Comparison of ENCODE assay signal across 16 cellular contexts in the genomic region with DNA sequence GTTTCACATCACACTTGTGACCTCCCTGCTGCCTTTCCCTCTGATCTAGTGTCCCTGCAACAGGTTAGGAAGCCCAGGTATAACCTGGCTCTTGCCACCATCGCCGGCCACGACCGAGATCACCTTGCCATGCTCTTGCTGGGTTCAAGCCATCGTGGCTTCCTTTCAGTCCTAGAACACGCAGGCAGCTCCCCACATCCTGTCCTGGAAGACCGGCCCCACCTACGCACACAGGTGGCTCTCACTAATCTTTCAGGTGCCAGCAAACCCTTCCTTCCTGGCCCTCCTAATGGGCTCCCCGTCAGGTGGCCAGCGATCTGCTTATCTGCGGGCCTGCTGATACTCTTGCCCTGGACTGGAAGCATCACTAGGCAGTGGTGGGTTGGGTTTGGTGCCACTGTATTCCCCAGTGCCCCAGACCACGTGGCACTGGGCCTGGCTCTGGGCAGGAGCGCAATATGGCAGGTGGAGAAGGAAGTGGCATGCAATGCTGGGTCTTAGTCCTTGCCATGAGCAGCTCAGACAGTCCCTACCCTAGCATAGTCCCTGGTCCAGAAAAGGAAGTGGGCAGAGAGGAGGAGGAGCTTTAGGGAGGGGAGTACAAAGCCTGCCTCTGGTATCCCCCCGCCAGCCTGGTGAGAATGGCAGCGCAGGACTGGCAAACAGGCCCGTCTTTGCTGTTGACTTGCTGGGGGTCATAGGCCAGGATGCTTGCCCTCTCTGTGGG. TPM values are rescaled to one million over a fixed set of nuclear protein-coding genes. Genes with fewer than 3 reads are reported as not detected.
DNase-seq lines count a peak whose midpoint lies in the region; ATAC-seq and TF ChIP-seq lines count a peak whose summit lies in the region.
"Had no signal": no experiment of that assay in that cellular context is flagged by ENCODE, and none has a peak within 500 bp of the region (broad histone marks: within the 10 kb centered on the region; RNA-seq: fewer than 3 reads in every experiment).

No MANE protein-coding gene starts in this region.

- TF ChIP-seq CTCF in RWPE1 (conservative IDR thresholded peaks at IDR 0.05; ENCODE audit: low read depth) (no peak), ascending aorta (IDR thresholded peaks at IDR 0.05) (no peak)

- H3K36me3 Mint-ChIP-seq in activated naive CD4-positive, alpha-beta T cell treated with anti-CD3 and anti-CD28 coated beads, Interleukin-2, amount 10 ng/mL, durations not matched to agents 7 days and 5 days = no peaks in the 10 kb centered on the region
- H3K36me3 Mint-ChIP-seq in effector memory CD8-positive, alpha-beta T cell (ENCODE audit: insufficient read depth) = no peaks in the 10 kb centered on the region

- POLR2A ChIA-PET in RWPE1 (lab: Yijun Ruan, JAX; ENCODE audit: low non-redundant PET) = no interaction called here

- no peak overlapping the region for H3K4me3 ChIP-seq in ascending aorta
- H3K4me3 ChIP-seq: adrenal gland, tibial artery had no signal

- peak; percentile 21 for ATAC-seq in effector memory CD8-positive, alpha-beta T cell (replicated peaks)
- peak; percentile 41 for ATAC-seq in stimulated activated naive CD8-positive, alpha-beta T cell treated with anti-CD3 and anti-CD28 coated beads, Interleukin-15, amount 100 ng/mL, for 72 hours
- no peak for ATAC-seq in GM19023 (IDR thresholded peaks at IDR 0.05; ENCODE audit: unreplicated experiment)

- peak overlapping the region; percentile 76 for H3K27ac Mint-ChIP-seq in activated naive CD4-positive, alpha-beta T cell treated with anti-CD3 and anti-CD28 coated beads, Interleukin-2, amount 10 ng/mL, durations not matched to agents 7 days and 5 days
- peak overlapping the region; percentile 82 to 88 for H3K27ac Mint-ChIP-seq in effector memory CD8-positive, alpha-beta T cell
- peak overlapping the region; percentile 69 to 94 for H3K27ac Mint-ChIP-seq in stimulated activated naive CD8-positive, alpha-beta T cell treated with anti-CD3 and anti-CD28 coated beads, Interleukin-15, amount 100 ng/mL, for 72 hours

- H3K4me1 ChIP-seq in ascending aorta = no peaks in the 10 kb centered on the region

- CTCF ChIA-PET in activated naive CD4-positive, alpha-beta T cell treated with anti-CD3 and anti-CD28 coated beads, Interleukin-2, amount 10 ng/mL, durations not matched to agents 7 days and 5 days (lab: Charles Lee) = interaction anchor here (1.8 kb wide), 1 partner anchor 83 kb away, joined by 9 read pairs; no protein-coding TSS in a partner anchor
- CTCF ChIA-PET in RWPE1 (lab: Yijun Ruan, JAX) = no interaction called here

- no peaks in the 10 kb centered on the region for H3K27me3 Mint-ChIP-seq in activated naive CD4-positive, alpha-beta T cell treated with anti-CD3 and anti-CD28 coated beads, Interleukin-2, amount 10 ng/mL, durations not matched to agents 7 days and 5 days
- no peaks in the 10 kb centered on the region for H3K27me3 Mint-ChIP-seq in effector memory CD8-positive, alpha-beta T cell
- no peaks in the 10 kb centered on the region for H3K27me3 Mint-ChIP-seq in stimulated activated naive CD8-positive, alpha-beta T cell treated with anti-CD3 and anti-CD28 coated beads, Interleukin-15, amount 100 ng/mL, for 72 hours

- H3K9me3 ChIP-seq in ascending aorta = no peaks in the 10 kb centered on the region
- H3K9me3 ChIP-seq: adrenal gland, BE2C, tibial artery had no signal

- H3K27me3 ChIP-seq in ascending aorta = no peaks in the 10 kb centered on the region
- H3K27me3 ChIP-seq: adrenal gland, BE2C, tibial artery had no signal

- H3K4me3 Mint-ChIP-seq in activated naive CD4-positive, alpha-beta T cell treated with anti-CD3 and anti-CD28 coated beads, Interleukin-2, amount 10 ng/mL, durations not matched to agents 7 days and 5 days = peak overlapping the region; percentile 16
- H3K4me3 Mint-ChIP-seq in effector memory CD8-positive, alpha-beta T cell = peak overlapping the region; percentile 71 to 75
- H3K4me3 Mint-ChIP-seq in stimulated activated naive CD8-positive, alpha-beta T cell treated with anti-CD3 and anti-CD28 coated beads, Interleukin-15, amount 100 ng/mL, for 72 hours = peak overlapping the region; percentile 78 to 79

- H3K27ac ChIP-seq in RWPE1 = peak overlapping the region; percentile 31
- no peak overlapping the region for H3K27ac ChIP-seq in ascending aorta
- H3K27ac ChIP-seq: tibial artery, VCaP had no signal

- H3K4me1 Mint-ChIP-seq in activated naive CD4-positive, alpha-beta T cell treated with anti-CD3 and anti-CD28 coated beads, Interleukin-2, amount 10 ng/mL, durations not matched to agents 7 days and 5 days = peaks cover 36% of the 10 kb centered on the region
- peaks cover 43 to 62% of the 10 kb centered on the region in 2 donors for H3K4me1 Mint-ChIP-seq in effector memory CD8-positive, alpha-beta T cell (ENCODE audit: low read depth in 2 of 2)
- peaks cover 75% of the 10 kb centered on the region for H3K4me1 Mint-ChIP-seq in stimulated activated naive CD8-positive, alpha-beta T cell treated with anti-CD3 and anti-CD28 coated beads, Interleukin-15, amount 100 ng/mL, for 72 hours

- H3K9me3 Mint-ChIP-seq in activated naive CD4-positive, alpha-beta T cell treated with anti-CD3 and anti-CD28 coated beads, Interleukin-2, amount 10 ng/mL, durations not matched to agents 7 days and 5 days = no peaks in the 10 kb centered on the region
- no peaks in the 10 kb centered on the region for H3K9me3 Mint-ChIP-seq in effector memory CD8-positive, alpha-beta T cell
- no peaks in the 10 kb centered on the region for H3K9me3 Mint-ChIP-seq in stimulated activated naive CD8-positive, alpha-beta T cell treated with anti-CD3 and anti-CD28 coated beads, Interleukin-15, amount 100 ng/mL, for 72 hours

- intact Hi-C loops in ascending aorta (cut with DNase I) = no loop called here

- DNase-seq in activated naive CD4-positive, alpha-beta T cell treated with anti-CD3 and anti-CD28 coated beads, Interleukin-2, amount 10 ng/mL, durations not matched to agents 7 days and 5 days = peak; percentile 38
- no peak for DNase-seq in activated naive CD4-positive, alpha-beta T cell (lab: John Stamatoyannopoulos, UW)
- no peak for DNase-seq in RWPE1 (ENCODE audit: low spot score)
- DNase-seq in effector memory CD8-positive, alpha-beta T cell = no peak
- DNase-seq in stimulated activated naive CD8-positive, alpha-beta T cell treated with anti-CD3 and anti-CD28 coated beads, Interleukin-15, amount 100 ng/mL, for 72 hours = peak in 1 of 2 donors; percentile 32
- no peak for DNase-seq in ascending aorta (ENCODE audit: low spot score in 2 of 2)
- DNase-seq in HUDEP-2 (lab: John Stamatoyannopoulos, UW; ENCODE audit: unreplicated experiment in 76 of 76) = no peak
- DNase-seq: adrenal gland; BE2C; effector memory CD4-positive, alpha-beta T cell; GOT3; mesendoderm; NCI-H2171 treated with DMSO at 0.1 percent for 48 hours; tibial artery had no signal

- no peaks in the 10 kb centered on the region for H3K36me3 ChIP-seq in ascending aorta
- H3K36me3 ChIP-seq: adrenal gland, tibial artery had no signal

RNA-seq across cellular contexts. Expression of a gene that starts 11.8 kb away (rescaled TPM):
- total RNA-seq in ascending aorta = 17.6 TPM

RNA-seq across cellular contexts. Expression of a gene that starts 25.8 kb away (rescaled TPM):
- total RNA-seq in ascending aorta = 48.2 TPM

RNA-seq across cellular contexts. Expression of a gene that starts 28.5 kb away (rescaled TPM):
- total RNA-seq in ascending aorta = not detected

RNA-seq across cellular contexts. Expression of a gene that starts 56.0 kb away (rescaled TPM):
- not detected for total RNA-seq in ascending aorta

Comparison
In these comparisons a context has a peak if more than half of its experiments do, and no peak if none do; other contexts are left out.
1. H3K4me3 Mint-ChIP-seq: peak in every context shown above with its lines; median percentile 78 in stimulated activated naive CD8-positive, alpha-beta T cell treated with anti-CD3 and anti-CD28 coated beads, Interleukin-15, amount 100 ng/mL, for 72 hours; 73 in effector memory CD8-positive, alpha-beta T cell; 16 in activated naive CD4-positive, alpha-beta T cell treated with anti-CD3 and anti-CD28 coated beads, Interleukin-2, amount 10 ng/mL, durations not matched to agents 7 days and 5 days.